2 cellular contexts compared by ENCODE assay signal in genomic region chr3:44227622-44228021, GRCh38.
TF ChIP-seq lines count a peak whose summit lies in the region.

No MANE protein-coding gene starts in this region.

TF ChIP-seq in K562, 482 proteins besides CTCF, POLR2A, EP300 and RAD21:
- no peak for TF ChIP-seq CEBPG (CRISPR knock-in tag; IDR thresholded peaks at IDR 0.05)
- TF ChIP-seq CEBPG (tag; conservative IDR thresholded peaks at IDR 0.05 in 1 of 2, IDR thresholded peaks at IDR 0.05 in 1 of 2), result 0 out of 4 replicates have a peak, but pooled peaks of 1 of the 2 experiments have one; percentile 14
- TF ChIP-seq ZFP30 (CRISPR knock-in tag; IDR thresholded peaks at IDR 0.05; ENCODE audit: borderline replicate concordance), result no peak

TF ChIP-seq in HepG2, 621 proteins besides CTCF, POLR2A, EP300 and RAD21:
- TF ChIP-seq ZNF143 (CRISPR knock-in tag; IDR thresholded peaks at IDR 0.05) (no peak), NBN (conservative IDR thresholded peaks at IDR 0.05) (no peak), ATF7-NPFF (CRISPR knock-in tag; IDR thresholded peaks at IDR 0.05; ENCODE audit: low read depth) (no peak), SOX13 (IDR thresholded peaks at IDR 0.05) (no peak), SOX13 (CRISPR knock-in tag; conservative IDR thresholded peaks at IDR 0.05 in 1 of 2, IDR thresholded peaks at IDR 0.05 in 1 of 2) (no peak), SNAPC5 (CRISPR knock-in tag; IDR thresholded peaks at IDR 0.05; ENCODE audit: borderline replicate concordance) (no peak), ZFP41 (CRISPR knock-in tag; IDR thresholded peaks at IDR 0.05; ENCODE audit: borderline replicate concordance) (no peak), TBP (CRISPR knock-in tag; IDR thresholded peaks at IDR 0.05) (no peak), SATB2 (CRISPR knock-in tag; IDR thresholded peaks at IDR 0.05) (no peak), ZFP82 (CRISPR knock-in tag; IDR thresholded peaks at IDR 0.05; ENCODE audit: borderline replicate concordance) (no peak), MXD4 (CRISPR knock-in tag; IDR thresholded peaks at IDR 0.05) (no peak), IKZF1 (IDR thresholded peaks at IDR 0.05) (no peak), THYN1 (CRISPR knock-in tag; IDR thresholded peaks at IDR 0.05; ENCODE audit: borderline replicate concordance, low read depth) (no peak), ZNF749 (CRISPR knock-in tag; IDR thresholded peaks at IDR 0.05; ENCODE audit: borderline replicate concordance) (no peak), SAFB2 (CRISPR knock-in tag; IDR thresholded peaks at IDR 0.05; ENCODE audit: borderline replicate concordance, low read depth) (no peak), ZNF841 (CRISPR knock-in tag; IDR thresholded peaks at IDR 0.05; ENCODE audit: borderline replicate concordance) (no peak), CREBL2 (CRISPR knock-in tag; IDR thresholded peaks at IDR 0.05; ENCODE audit: borderline replicate concordance) (no peak), TAF1 (CRISPR knock-in tag; IDR thresholded peaks at IDR 0.05) (no peak), GMEB2 (CRISPR knock-in tag; IDR thresholded peaks at IDR 0.05; ENCODE audit: low read depth) (no peak)
- TF ChIP-seq, protein P1, sequence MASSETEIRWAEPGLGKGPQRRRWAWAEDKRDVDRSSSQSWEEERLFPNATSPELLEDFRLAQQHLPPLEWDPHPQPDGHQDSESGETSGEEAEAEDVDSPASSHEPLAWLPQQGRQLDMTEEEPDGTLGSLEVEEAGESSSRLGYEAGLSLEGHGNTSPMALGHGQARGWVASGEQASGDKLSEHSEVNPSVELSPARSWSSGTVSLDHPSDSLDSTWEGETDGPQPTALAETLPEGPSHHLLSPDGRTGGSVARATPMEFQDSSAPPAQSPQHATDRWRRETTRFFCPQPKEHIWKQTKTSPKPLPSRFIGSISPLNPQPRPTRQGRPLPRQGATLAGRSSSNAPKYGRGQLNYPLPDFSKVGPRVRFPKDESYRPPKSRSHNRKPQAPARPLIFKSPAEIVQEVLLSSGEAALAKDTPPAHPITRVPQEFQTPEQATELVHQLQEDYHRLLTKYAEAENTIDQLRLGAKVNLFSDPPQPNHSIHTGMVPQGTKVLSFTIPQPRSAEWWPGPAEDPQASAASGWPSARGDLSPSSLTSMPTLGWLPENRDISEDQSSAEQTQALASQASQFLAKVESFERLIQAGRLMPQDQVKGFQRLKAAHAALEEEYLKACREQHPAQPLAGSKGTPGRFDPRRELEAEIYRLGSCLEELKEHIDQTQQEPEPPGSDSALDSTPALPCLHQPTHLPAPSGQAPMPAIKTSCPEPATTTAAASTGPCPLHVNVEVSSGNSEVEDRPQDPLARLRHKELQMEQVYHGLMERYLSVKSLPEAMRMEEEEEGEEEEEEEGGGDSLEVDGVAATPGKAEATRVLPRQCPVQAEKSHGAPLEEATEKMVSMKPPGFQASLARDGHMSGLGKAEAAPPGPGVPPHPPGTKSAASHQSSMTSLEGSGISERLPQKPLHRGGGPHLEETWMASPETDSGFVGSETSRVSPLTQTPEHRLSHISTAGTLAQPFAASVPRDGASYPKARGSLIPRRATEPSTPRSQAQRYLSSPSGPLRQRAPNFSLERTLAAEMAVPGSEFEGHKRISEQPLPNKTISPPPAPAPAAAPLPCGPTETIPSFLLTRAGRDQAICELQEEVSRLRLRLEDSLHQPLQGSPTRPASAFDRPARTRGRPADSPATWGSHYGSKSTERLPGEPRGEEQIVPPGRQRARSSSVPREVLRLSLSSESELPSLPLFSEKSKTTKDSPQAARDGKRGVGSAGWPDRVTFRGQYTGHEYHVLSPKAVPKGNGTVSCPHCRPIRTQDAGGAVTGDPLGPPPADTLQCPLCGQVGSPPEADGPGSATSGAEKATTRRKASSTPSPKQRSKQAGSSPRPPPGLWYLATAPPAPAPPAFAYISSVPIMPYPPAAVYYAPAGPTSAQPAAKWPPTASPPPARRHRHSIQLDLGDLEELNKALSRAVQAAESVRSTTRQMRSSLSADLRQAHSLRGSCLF (CRISPR knock-in tag; IDR thresholded peaks at IDR 0.05; ENCODE audit: borderline replicate concordance), result no peak
